Comparison of ENCODE assay signal across 1 cellular context in genomic region chr3:181461381-181461780, GRCh38.
TF ChIP-seq lines count a peak whose summit lies in the region.

No MANE protein-coding gene starts in this region.

TF ChIP-seq in WTC11, 78 proteins besides CTCF, POLR2A, EP300 and RAD21 (continued from another document):
- TF ChIP-seq ZNF423 (CRISPR knock-in tag; IDR thresholded peaks at IDR 0.05): no peak
- no peak for TF ChIP-seq ATF2 (CRISPR knock-in tag; IDR thresholded peaks at IDR 0.05; ENCODE audit: borderline replicate concordance, low read depth)
- no peak for TF ChIP-seq ZNF416 (CRISPR knock-in tag; IDR thresholded peaks at IDR 0.05)
- no peak for TF ChIP-seq HMGA2 (CRISPR knock-in tag; IDR thresholded peaks at IDR 0.05)
- no peak for TF ChIP-seq FOXP1 (CRISPR knock-in tag; IDR thresholded peaks at IDR 0.05; ENCODE audit: borderline replicate concordance)
- TF ChIP-seq OVOL2 (CRISPR knock-in tag; IDR thresholded peaks at IDR 0.05; ENCODE audit: borderline replicate concordance): no peak
